7 cellular contexts compared by ENCODE assay signal in the genomic region with DNA sequence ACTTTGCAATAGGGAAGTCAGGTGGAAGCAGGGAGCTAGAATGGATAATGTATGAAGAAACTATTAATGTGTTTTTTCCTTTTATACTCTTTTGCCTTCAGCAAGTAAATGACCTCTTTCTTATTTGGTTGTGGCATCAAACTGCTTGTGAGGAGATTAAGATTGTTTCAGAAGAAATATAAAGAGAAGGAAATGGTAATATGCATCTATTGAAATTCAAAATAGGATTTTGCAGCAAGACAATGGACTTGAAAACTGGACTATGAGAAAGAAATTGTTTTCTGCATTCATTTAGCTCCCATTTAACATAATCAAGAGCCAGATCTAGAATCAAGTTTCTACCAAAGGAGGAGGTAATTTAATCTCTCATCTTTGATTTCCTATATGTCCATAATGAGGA.
"Had no signal": no experiment of that assay in that cellular context is flagged by ENCODE, and none has a peak within 500 bp of the region (broad histone marks: within the 10 kb centered on the region; RNA-seq: fewer than 3 reads in every experiment).

No MANE protein-coding gene starts in this region.

- H3K4me3 ChIP-seq: K562 had no signal

- ATAC-seq: HepG2, K562 had no signal

- H3K4me3 Mint-ChIP-seq: IgD-negative memory B cell had no signal

- DNase-seq: IMR-90, KBM-7, KG1 had no signal

- H3K9me3 Mint-ChIP-seq: IgD-negative memory B cell had no signal

- H3K27ac Mint-ChIP-seq: IgD-negative memory B cell had no signal

- H3K27ac ChIP-seq: HL-60 had no signal
